ENCODE assay signal across 1 cellular context in the genomic region with DNA sequence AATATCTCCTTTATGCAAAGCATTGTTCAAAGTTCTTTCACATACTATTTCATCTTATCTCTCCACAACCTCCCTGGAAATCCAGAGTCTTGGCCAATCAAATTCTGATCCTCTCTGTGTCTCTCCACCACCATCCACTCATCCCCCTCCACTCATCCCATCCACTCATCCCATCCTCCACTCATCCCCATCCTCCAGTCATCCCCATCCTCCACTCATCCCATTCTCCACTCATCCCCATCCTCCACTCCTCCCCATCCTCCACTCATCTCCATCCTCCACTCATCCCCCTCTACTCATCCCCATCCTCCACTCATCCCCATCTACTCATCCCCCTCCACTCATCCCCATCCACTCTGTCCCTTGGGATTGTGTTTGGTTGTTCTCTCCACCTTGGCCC.
TF ChIP-seq lines count a peak whose summit lies in the region.

No MANE protein-coding gene starts in this region.

TF ChIP-seq in H1, 55 proteins besides CTCF, POLR2A, EP300 and RAD21 (continued from another document):
- no peak for TF ChIP-seq HDAC2 (IDR thresholded peaks at IDR 0.05; ENCODE audit: borderline replicate concordance in 1 of 2, low read depth in 2 of 2, low read length in 2 of 2)
- TF ChIP-seq, protein P1, sequence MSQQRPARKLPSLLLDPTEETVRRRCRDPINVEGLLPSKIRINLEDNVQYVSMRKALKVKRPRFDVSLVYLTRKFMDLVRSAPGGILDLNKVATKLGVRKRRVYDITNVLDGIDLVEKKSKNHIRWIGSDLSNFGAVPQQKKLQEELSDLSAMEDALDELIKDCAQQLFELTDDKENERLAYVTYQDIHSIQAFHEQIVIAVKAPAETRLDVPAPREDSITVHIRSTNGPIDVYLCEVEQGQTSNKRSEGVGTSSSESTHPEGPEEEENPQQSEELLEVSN (IDR thresholded peaks at IDR 0.05) = no peak
- no peak for TF ChIP-seq KDM4A (IDR thresholded peaks at IDR 0.05; ENCODE audit: low read depth, low read length, severe bottlenecking)
- TF ChIP-seq MAFK (IDR thresholded peaks at IDR 0.05; ENCODE audit: low read depth, low read length) = no peak
- TF ChIP-seq, protein P2, sequence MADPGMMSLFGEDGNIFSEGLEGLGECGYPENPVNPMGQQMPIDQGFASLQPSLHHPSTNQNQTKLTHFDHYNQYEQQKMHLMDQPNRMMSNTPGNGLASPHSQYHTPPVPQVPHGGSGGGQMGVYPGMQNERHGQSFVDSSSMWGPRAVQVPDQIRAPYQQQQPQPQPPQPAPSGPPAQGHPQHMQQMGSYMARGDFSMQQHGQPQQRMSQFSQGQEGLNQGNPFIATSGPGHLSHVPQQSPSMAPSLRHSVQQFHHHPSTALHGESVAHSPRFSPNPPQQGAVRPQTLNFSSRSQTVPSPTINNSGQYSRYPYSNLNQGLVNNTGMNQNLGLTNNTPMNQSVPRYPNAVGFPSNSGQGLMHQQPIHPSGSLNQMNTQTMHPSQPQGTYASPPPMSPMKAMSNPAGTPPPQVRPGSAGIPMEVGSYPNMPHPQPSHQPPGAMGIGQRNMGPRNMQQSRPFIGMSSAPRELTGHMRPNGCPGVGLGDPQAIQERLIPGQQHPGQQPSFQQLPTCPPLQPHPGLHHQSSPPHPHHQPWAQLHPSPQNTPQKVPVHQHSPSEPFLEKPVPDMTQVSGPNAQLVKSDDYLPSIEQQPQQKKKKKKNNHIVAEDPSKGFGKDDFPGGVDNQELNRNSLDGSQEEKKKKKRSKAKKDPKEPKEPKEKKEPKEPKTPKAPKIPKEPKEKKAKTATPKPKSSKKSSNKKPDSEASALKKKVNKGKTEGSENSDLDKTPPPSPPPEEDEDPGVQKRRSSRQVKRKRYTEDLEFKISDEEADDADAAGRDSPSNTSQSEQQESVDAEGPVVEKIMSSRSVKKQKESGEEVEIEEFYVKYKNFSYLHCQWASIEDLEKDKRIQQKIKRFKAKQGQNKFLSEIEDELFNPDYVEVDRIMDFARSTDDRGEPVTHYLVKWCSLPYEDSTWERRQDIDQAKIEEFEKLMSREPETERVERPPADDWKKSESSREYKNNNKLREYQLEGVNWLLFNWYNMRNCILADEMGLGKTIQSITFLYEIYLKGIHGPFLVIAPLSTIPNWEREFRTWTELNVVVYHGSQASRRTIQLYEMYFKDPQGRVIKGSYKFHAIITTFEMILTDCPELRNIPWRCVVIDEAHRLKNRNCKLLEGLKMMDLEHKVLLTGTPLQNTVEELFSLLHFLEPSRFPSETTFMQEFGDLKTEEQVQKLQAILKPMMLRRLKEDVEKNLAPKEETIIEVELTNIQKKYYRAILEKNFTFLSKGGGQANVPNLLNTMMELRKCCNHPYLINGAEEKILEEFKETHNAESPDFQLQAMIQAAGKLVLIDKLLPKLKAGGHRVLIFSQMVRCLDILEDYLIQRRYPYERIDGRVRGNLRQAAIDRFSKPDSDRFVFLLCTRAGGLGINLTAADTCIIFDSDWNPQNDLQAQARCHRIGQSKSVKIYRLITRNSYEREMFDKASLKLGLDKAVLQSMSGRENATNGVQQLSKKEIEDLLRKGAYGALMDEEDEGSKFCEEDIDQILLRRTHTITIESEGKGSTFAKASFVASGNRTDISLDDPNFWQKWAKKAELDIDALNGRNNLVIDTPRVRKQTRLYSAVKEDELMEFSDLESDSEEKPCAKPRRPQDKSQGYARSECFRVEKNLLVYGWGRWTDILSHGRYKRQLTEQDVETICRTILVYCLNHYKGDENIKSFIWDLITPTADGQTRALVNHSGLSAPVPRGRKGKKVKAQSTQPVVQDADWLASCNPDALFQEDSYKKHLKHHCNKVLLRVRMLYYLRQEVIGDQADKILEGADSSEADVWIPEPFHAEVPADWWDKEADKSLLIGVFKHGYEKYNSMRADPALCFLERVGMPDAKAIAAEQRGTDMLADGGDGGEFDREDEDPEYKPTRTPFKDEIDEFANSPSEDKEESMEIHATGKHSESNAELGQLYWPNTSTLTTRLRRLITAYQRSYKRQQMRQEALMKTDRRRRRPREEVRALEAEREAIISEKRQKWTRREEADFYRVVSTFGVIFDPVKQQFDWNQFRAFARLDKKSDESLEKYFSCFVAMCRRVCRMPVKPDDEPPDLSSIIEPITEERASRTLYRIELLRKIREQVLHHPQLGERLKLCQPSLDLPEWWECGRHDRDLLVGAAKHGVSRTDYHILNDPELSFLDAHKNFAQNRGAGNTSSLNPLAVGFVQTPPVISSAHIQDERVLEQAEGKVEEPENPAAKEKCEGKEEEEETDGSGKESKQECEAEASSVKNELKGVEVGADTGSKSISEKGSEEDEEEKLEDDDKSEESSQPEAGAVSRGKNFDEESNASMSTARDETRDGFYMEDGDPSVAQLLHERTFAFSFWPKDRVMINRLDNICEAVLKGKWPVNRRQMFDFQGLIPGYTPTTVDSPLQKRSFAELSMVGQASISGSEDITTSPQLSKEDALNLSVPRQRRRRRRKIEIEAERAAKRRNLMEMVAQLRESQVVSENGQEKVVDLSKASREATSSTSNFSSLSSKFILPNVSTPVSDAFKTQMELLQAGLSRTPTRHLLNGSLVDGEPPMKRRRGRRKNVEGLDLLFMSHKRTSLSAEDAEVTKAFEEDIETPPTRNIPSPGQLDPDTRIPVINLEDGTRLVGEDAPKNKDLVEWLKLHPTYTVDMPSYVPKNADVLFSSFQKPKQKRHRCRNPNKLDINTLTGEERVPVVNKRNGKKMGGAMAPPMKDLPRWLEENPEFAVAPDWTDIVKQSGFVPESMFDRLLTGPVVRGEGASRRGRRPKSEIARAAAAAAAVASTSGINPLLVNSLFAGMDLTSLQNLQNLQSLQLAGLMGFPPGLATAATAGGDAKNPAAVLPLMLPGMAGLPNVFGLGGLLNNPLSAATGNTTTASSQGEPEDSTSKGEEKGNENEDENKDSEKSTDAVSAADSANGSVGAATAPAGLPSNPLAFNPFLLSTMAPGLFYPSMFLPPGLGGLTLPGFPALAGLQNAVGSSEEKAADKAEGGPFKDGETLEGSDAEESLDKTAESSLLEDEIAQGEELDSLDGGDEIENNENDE (IDR thresholded peaks at IDR 0.05; ENCODE audit: insufficient replicate concordance, low read length) = no peak
- TF ChIP-seq SP4 (IDR thresholded peaks at IDR 0.05; ENCODE audit: low read length) = no peak
- TF ChIP-seq CREB1 (IDR thresholded peaks at IDR 0.05) = no peak
- TF ChIP-seq EGR1 (IDR thresholded peaks at IDR 0.05; ENCODE audit: borderline replicate concordance, low read depth, low read length) = no peak
